Comparison of ENCODE assay signal across 1 cellular context in genomic region chr2:37119182-37119581, GRCh38.
TF ChIP-seq lines count a peak whose summit lies in the region.

No MANE protein-coding gene starts in this region.

TF ChIP-seq in GM23338, 12 proteins besides CTCF, POLR2A, EP300 and RAD21 (continued from another document):
- TF ChIP-seq, protein P1, sequence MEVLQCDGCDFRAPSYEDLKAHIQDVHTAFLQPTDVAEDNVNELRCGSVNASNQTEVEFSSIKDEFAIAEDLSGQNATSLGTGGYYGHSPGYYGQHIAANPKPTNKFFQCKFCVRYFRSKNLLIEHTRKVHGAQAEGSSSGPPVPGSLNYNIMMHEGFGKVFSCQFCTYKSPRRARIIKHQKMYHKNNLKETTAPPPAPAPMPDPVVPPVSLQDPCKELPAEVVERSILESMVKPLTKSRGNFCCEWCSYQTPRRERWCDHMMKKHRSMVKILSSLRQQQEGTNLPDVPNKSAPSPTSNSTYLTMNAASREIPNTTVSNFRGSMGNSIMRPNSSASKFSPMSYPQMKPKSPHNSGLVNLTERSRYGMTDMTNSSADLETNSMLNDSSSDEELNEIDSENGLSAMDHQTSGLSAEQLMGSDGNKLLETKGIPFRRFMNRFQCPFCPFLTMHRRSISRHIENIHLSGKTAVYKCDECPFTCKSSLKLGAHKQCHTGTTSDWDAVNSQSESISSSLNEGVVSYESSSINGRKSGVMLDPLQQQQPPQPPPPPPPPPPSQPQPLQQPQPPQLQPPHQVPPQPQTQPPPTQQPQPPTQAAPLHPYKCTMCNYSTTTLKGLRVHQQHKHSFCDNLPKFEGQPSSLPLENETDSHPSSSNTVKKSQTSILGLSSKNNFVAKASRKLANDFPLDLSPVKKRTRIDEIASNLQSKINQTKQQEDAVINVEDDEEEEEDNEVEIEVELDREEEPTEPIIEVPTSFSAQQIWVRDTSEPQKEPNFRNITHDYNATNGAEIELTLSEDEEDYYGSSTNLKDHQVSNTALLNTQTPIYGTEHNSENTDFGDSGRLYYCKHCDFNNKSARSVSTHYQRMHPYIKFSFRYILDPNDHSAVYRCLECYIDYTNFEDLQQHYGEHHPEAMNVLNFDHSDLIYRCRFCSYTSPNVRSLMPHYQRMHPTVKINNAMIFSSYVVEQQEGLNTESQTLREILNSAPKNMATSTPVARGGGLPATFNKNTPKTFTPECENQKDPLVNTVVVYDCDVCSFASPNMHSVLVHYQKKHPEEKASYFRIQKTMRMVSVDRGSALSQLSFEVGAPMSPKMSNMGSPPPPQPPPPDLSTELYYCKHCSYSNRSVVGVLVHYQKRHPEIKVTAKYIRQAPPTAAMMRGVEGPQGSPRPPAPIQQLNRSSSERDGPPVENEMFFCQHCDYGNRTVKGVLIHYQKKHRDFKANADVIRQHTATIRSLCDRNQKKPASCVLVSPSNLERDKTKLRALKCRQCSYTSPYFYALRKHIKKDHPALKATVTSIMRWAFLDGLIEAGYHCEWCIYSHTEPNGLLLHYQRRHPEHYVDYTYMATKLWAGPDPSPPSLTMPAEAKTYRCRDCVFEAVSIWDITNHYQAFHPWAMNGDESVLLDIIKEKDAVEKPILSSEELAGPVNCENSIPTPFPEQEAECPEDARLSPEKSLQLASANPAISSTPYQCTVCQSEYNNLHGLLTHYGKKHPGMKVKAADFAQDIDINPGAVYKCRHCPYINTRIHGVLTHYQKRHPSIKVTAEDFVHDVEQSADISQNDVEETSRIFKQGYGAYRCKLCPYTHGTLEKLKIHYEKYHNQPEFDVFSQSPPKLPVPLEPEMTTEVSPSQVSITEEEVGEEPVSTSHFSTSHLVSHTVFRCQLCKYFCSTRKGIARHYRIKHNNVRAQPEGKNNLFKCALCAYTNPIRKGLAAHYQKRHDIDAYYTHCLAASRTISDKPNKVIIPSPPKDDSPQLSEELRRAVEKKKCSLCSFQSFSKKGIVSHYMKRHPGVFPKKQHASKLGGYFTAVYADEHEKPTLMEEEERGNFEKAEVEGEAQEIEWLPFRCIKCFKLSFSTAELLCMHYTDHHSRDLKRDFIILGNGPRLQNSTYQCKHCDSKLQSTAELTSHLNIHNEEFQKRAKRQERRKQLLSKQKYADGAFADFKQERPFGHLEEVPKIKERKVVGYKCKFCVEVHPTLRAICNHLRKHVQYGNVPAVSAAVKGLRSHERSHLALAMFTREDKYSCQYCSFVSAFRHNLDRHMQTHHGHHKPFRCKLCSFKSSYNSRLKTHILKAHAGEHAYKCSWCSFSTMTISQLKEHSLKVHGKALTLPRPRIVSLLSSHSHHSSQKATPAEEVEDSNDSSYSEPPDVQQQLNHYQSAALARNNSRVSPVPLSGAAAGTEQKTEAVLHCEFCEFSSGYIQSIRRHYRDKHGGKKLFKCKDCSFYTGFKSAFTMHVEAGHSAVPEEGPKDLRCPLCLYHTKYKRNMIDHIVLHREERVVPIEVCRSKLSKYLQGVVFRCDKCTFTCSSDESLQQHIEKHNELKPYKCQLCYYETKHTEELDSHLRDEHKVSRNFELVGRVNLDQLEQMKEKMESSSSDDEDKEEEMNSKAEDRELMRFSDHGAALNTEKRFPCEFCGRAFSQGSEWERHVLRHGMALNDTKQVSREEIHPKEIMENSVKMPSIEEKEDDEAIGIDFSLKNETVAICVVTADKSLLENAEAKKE (CRISPR knock-in tag; IDR thresholded peaks at IDR 0.05): no peak
- no peak for TF ChIP-seq STAT1 (IDR thresholded peaks at IDR 0.05; ENCODE audit: unreplicated experiment)
- TF ChIP-seq REST (IDR thresholded peaks at IDR 0.05; ENCODE audit: unreplicated experiment): no peak
- no peak for TF ChIP-seq JUNB (IDR thresholded peaks at IDR 0.05; ENCODE audit: unreplicated experiment)
- TF ChIP-seq ZNF114 (CRISPR knock-in tag; IDR thresholded peaks at IDR 0.05): no peak
- no peak for TF ChIP-seq POLR2AphosphoS5 (IDR thresholded peaks at IDR 0.05; ENCODE audit: low read depth)
